In genomic region chr1:63575340-63575826, GRCh38 we compare ENCODE assay signal across 8 cellular contexts. TPM values are rescaled to one million over a fixed set of nuclear protein-coding genes. Genes with fewer than 3 reads are reported as not detected.
DNase-seq lines count a peak whose midpoint lies in the region; TF ChIP-seq lines count a peak whose summit lies in the region.

No MANE protein-coding gene starts in this region.

- H3K4me1 Mint-ChIP-seq in CD14-positive monocyte: no peaks in the 10 kb centered on the region
- H3K4me1 Mint-ChIP-seq in activated T-helper 2 cell treated with anti-CD3 and anti-CD28 coated beads, Interferon-gamma antibody, Interleukin-2, Interleukin-4, amounts not matched to agents 10 μg/mL and 5 μg/mL and 100 μg/mL, durations not matched to agents 14 hours and 24 hours and 36 hours (ENCODE audit: low read depth): no peaks in the 10 kb centered on the region

- H2AFZ ChIP-seq in GM23248: no peak overlapping the region

- no peaks in the 10 kb centered on the region for H4K20me1 ChIP-seq in GM23248 (ENCODE audit: insufficient read depth)

- intact Hi-C loops in CD14-positive monocyte (cut with micrococcal nuclease): no loop called here
- intact Hi-C loops in sigmoid colon (cut with DNase I): no loop called here
- intact Hi-C loops in activated T-helper 2 cell treated with anti-CD3 and anti-CD28 coated beads, Interferon-gamma antibody, Interleukin-2, Interleukin-4, amounts not matched to agents 10 μg/mL and 5 μg/mL and 100 μg/mL, durations not matched to agents 14 hours and 24 hours and 36 hours (cut with micrococcal nuclease): loop anchor here (5.0 kb wide), 1 partner anchor 672 kb away; no protein-coding TSS in a partner anchor

- no peaks in the 10 kb centered on the region for H3K36me3 Mint-ChIP-seq in CD14-positive monocyte
- peaks cover 6% of the 10 kb centered on the region for H3K36me3 Mint-ChIP-seq in activated T-helper 2 cell treated with anti-CD3 and anti-CD28 coated beads, Interferon-gamma antibody, Interleukin-2, Interleukin-4, amounts not matched to agents 10 μg/mL and 5 μg/mL and 100 μg/mL, durations not matched to agents 14 hours and 24 hours and 36 hours (ENCODE audit: low read depth)

- H3K4me1 ChIP-seq in GM23248 (ENCODE audit: insufficient read depth): no peaks in the 10 kb centered on the region
- no peaks in the 10 kb centered on the region for H3K4me1 ChIP-seq in sigmoid colon

- 67 to 70% methylated on average over 4 of the region's 4 CpGs for whole genome bisulfite sequencing in GM23248 (ENCODE audit: low coverage in 1 of 2, low lambda C conversion rate in 2 of 2, missing lambda C conversion rate in 2 of 2), 2 experiments
- 58 to 78% methylated on average over 4 of the region's 4 CpGs for whole genome bisulfite sequencing in sigmoid colon, 2 donors

- no peak for DNase-seq in CD14-positive monocyte (ENCODE audit: low spot score)
- peak; percentile 41 for DNase-seq in GM23248
- DNase-seq in RPMI7951 (ENCODE audit: low read depth): peak; percentile 35
- peak; percentile 65 for DNase-seq in fibroblast of the aortic adventitia (ENCODE audit: low read depth)
- no peak for DNase-seq in sigmoid colon
- DNase-seq in H7: no peak
- DNase-seq in activated effector memory CD4-positive, alpha-beta T cell treated with Interleukin-2 at 50 U/mL for 16 hours: no peak
- DNase-seq in activated T-helper 2 cell treated with anti-CD3 and anti-CD28 coated beads, Interferon-gamma antibody, Interleukin-2, Interleukin-4, amounts not matched to agents 10 μg/mL and 5 μg/mL and 100 μg/mL, durations not matched to agents 14 hours and 24 hours and 36 hours (ENCODE audit: low spot score): no peak

- TF ChIP-seq POLR2A in sigmoid colon (IDR thresholded peaks at IDR 0.05): no peak

- no peak overlapping the region for H3K27ac ChIP-seq in GM23248
- H3K27ac ChIP-seq in sigmoid colon: no peak overlapping the region

- H3K27me3 Mint-ChIP-seq in CD14-positive monocyte (ENCODE audit: low read depth in 3 of 3): no peaks in the 10 kb centered on the region
- no peaks in the 10 kb centered on the region for H3K27me3 Mint-ChIP-seq in activated T-helper 2 cell treated with anti-CD3 and anti-CD28 coated beads, Interferon-gamma antibody, Interleukin-2, Interleukin-4, amounts not matched to agents 10 μg/mL and 5 μg/mL and 100 μg/mL, durations not matched to agents 14 hours and 24 hours and 36 hours (ENCODE audit: low read depth)

- H3K4me3 Mint-ChIP-seq in CD14-positive monocyte: no peak overlapping the region
- H3K4me3 Mint-ChIP-seq in activated T-helper 2 cell treated with anti-CD3 and anti-CD28 coated beads, Interferon-gamma antibody, Interleukin-2, Interleukin-4, amounts not matched to agents 10 μg/mL and 5 μg/mL and 100 μg/mL, durations not matched to agents 14 hours and 24 hours and 36 hours (ENCODE audit: low read depth): no peak overlapping the region

- in situ Hi-C loops in GM23248 (cut with MboI): no loop called here

- H3K79me2 ChIP-seq in GM23248 (ENCODE audit: insufficient read depth): no peaks in the 10 kb centered on the region

- H3K36me3 ChIP-seq in GM23248 (ENCODE audit: low read depth): no peaks in the 10 kb centered on the region
- H3K36me3 ChIP-seq in sigmoid colon: no peaks in the 10 kb centered on the region
- H3K36me3 ChIP-seq in H7 (replicated peaks; ENCODE audit: control insufficient read depth, insufficient read depth, low read length): no peaks in the 10 kb centered on the region

- no peak for TF ChIP-seq EP300 in sigmoid colon (IDR thresholded peaks at IDR 0.05)

- H3K4me3 ChIP-seq in GM23248: no peak overlapping the region
- H3K4me3 ChIP-seq in fibroblast of the aortic adventitia (ENCODE audit: low read depth, low read length): no peak overlapping the region
- H3K4me3 ChIP-seq in sigmoid colon: no peak overlapping the region
- H3K4me3 ChIP-seq in H7 (ENCODE audit: insufficient read depth, low read depth, low read length): no peak overlapping the region

- H3K9me3 ChIP-seq in GM23248 (ENCODE audit: low read depth) (no peaks in the 10 kb centered on the region), sigmoid colon (no peaks in the 10 kb centered on the region)

- no peak overlapping the region for H3K27ac Mint-ChIP-seq in CD14-positive monocyte
- H3K27ac Mint-ChIP-seq in activated T-helper 2 cell treated with anti-CD3 and anti-CD28 coated beads, Interferon-gamma antibody, Interleukin-2, Interleukin-4, amounts not matched to agents 10 μg/mL and 5 μg/mL and 100 μg/mL, durations not matched to agents 14 hours and 24 hours and 36 hours: no peak overlapping the region

- no peaks in the 10 kb centered on the region for H3F3A ChIP-seq in GM23248 (ENCODE audit: insufficient read depth)

- H3K9me2 ChIP-seq in GM23248 (ENCODE audit: insufficient read depth): no peaks in the 10 kb centered on the region

- H3K9ac ChIP-seq in GM23248: no peak overlapping the region

- H3K27me3 ChIP-seq in GM23248 (replicated peaks; ENCODE audit: insufficient read depth): no peaks in the 10 kb centered on the region
- H3K27me3 ChIP-seq in sigmoid colon: no peaks in the 10 kb centered on the region
- no peaks in the 10 kb centered on the region for H3K27me3 ChIP-seq in H7 (ENCODE audit: control insufficient read depth, insufficient read depth, low read length)

- peak; percentile 94 for TF ChIP-seq CTCF in CD14-positive monocyte (IDR thresholded peaks at IDR 0.05)
- peak; percentile 60 for TF ChIP-seq CTCF in fibroblast of the aortic adventitia (IDR thresholded peaks at IDR 0.05; ENCODE audit: insufficient read depth, low read length)
- TF ChIP-seq CTCF in sigmoid colon (IDR thresholded peaks at IDR 0.05): peak; percentile 41 to 84 (median 60)

- H3K4me2 ChIP-seq in GM23248 (ENCODE audit: unreplicated experiment): no peak overlapping the region

- H3K9me3 Mint-ChIP-seq in CD14-positive monocyte: peaks cover 0 to 13% (median 3%) of the 10 kb centered on the region in 7 donors
- H3K9me3 Mint-ChIP-seq in activated T-helper 2 cell treated with anti-CD3 and anti-CD28 coated beads, Interferon-gamma antibody, Interleukin-2, Interleukin-4, amounts not matched to agents 10 μg/mL and 5 μg/mL and 100 μg/mL, durations not matched to agents 14 hours and 24 hours and 36 hours: peaks cover 5% of the 10 kb centered on the region

RNA-seq across cellular contexts. Expression of gene PGM1, which starts 17.8 kb away (rescaled TPM):
- polyA plus RNA-seq in CD14-positive monocyte (10 to 100 TPM; 28.7 to 39.8 TPM), GM23248 (2016; fragmentation: Nextera tagmentation; extraction: Ambion mirVana) (118 and 123 TPM in 2 replicates), sigmoid colon (10 to 100 TPM; 36.1 to 59.0 (median 53.5) TPM)
- total RNA-seq in GM23248 (2014; rRNA removed; shearing (Covaris generic)): 118 and 128 TPM in 2 replicates
- total RNA-seq in RPMI7951 (2014; rRNA removed; shearing (Covaris generic)): 140 and 171 TPM in 2 replicates
- total RNA-seq in fibroblast of the aortic adventitia (ENCODE audit: low replicate concordance) (52.4 and 83.5 TPM in 2 replicates), sigmoid colon (10 to 100 TPM; 53.3 to 59.6 (median 55.9) TPM)
- 170 and 234 TPM in 2 replicates for total RNA-seq in H7 (2014; rRNA removed; shearing (Covaris generic))
- 61.8 and 62.0 TPM in 2 replicates for total RNA-seq in activated T-helper 2 cell treated with anti-CD3 and anti-CD28 coated beads, Interferon-gamma antibody, Interleukin-2, Interleukin-4, amounts not matched to agents 10 μg/mL and 5 μg/mL and 100 μg/mL, durations not matched to agents 14 hours and 24 hours and 36 hours

RNA-seq across cellular contexts. Expression of gene EFCAB7, which starts 52.1 kb away (rescaled TPM):
- 1 to 10 TPM in 1 of 2 donors, under 1 TPM in 1; 0.37 to 2.2 TPM for polyA plus RNA-seq in CD14-positive monocyte
- 1.4 and 37.5 TPM in 2 replicates for total RNA-seq in GM23248 (2014; rRNA removed; shearing (Covaris generic))
- 6.2 and 6.3 TPM in 2 replicates for polyA plus RNA-seq in GM23248 (2016; fragmentation: Nextera tagmentation; extraction: Ambion mirVana)
- 13.4 and 16.1 TPM in 2 replicates for total RNA-seq in RPMI7951 (2014; rRNA removed; shearing (Covaris generic))
- 12.1 and 15.7 TPM in 2 replicates for total RNA-seq in fibroblast of the aortic adventitia (ENCODE audit: low replicate concordance)
- 10 to 100 TPM in 2 of 4 donors, 1 to 10 TPM in 2; 6.9 to 12.8 (median 10.4) TPM for total RNA-seq in sigmoid colon
- polyA plus RNA-seq in sigmoid colon: 1 to 10 TPM; 1.8 to 2.8 (median 2.3) TPM
- 4.7 and 11.1 TPM in 2 replicates for total RNA-seq in H7 (2014; rRNA removed; shearing (Covaris generic))
- 6.5 and 6.6 TPM in 2 replicates for total RNA-seq in activated T-helper 2 cell treated with anti-CD3 and anti-CD28 coated beads, Interferon-gamma antibody, Interleukin-2, Interleukin-4, amounts not matched to agents 10 μg/mL and 5 μg/mL and 100 μg/mL, durations not matched to agents 14 hours and 24 hours and 36 hours

RNA-seq across cellular contexts. Expression of gene ITGB3BP, which starts 52.4 kb away (rescaled TPM):
- polyA plus RNA-seq in CD14-positive monocyte (1 to 10 TPM; 5.2 to 6.6 TPM), GM23248 (2016; fragmentation: Nextera tagmentation; extraction: Ambion mirVana) (25.3 and 26.1 TPM in 2 replicates), sigmoid colon (10 to 100 TPM; 15.7 to 21.6 (median 17.3) TPM)
- 10.3 and 24.4 TPM in 2 replicates for total RNA-seq in GM23248 (2014; rRNA removed; shearing (Covaris generic))
- total RNA-seq in RPMI7951 (2014; rRNA removed; shearing (Covaris generic)): 70.8 and 101 TPM in 2 replicates
- total RNA-seq in fibroblast of the aortic adventitia (ENCODE audit: low replicate concordance) (16.0 and 48.0 TPM in 2 replicates), sigmoid colon (10 to 100 TPM in 3 of 4 donors, 1 to 10 TPM in 1; 9.4 to 25.3 (median 15.1) TPM)
- 53.8 and 79.9 TPM in 2 replicates for total RNA-seq in H7 (2014; rRNA removed; shearing (Covaris generic))
- 49.3 and 52.2 TPM in 2 replicates for total RNA-seq in activated T-helper 2 cell treated with anti-CD3 and anti-CD28 coated beads, Interferon-gamma antibody, Interleukin-2, Interleukin-4, amounts not matched to agents 10 μg/mL and 5 μg/mL and 100 μg/mL, durations not matched to agents 14 hours and 24 hours and 36 hours

Comparison
In these comparisons a context has a peak if more than half of its experiments do, and no peak if none do; other contexts are left out.
1. DNase-seq: peak in GM23248 (single experiment), RPMI7951 (single experiment) and fibroblast of the aortic adventitia (single experiment); none in CD14-positive monocyte (single experiment), sigmoid colon (single experiment), H7 (single experiment), activated effector memory CD4-positive, alpha-beta T cell treated with Interleukin-2 at 50 U/mL for 16 hours (single experiment) and activated T-helper 2 cell treated with anti-CD3 and anti-CD28 coated beads, Interferon-gamma antibody, Interleukin-2, Interleukin-4, amounts not matched to agents 10 μg/mL and 5 μg/mL and 100 μg/mL, durations not matched to agents 14 hours and 24 hours and 36 hours (single experiment).
2. Peak in every context shown above with its lines, with median percentiles within 50 percentile points of each other: CTCF ChIP-seq.